In the genomic region with DNA sequence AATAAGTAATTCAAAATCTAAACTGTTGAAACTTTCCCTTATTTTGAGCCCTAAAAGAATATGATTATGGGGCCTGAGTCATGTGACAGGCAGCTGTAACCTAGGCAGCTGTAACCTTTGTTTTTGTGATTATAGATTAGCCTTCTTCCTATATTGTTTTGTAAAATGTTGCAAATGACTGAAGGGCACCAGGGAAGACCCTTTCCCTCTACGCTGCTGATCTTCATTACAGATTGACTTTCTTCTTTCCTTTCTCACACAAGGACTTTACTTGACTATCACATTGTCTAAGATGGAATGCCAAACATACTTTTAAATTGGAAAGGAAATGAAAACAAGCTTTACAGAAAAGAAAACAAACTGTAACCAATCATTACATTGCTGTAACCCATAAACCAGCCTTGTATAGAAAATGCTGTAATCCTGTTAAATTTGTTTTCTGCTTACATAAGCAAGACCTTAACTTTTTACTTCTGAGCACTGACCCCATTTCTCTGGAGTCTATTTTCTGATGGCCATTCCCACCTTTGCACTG, we compare ENCODE assay signal across 25 cellular contexts.
"Had no signal": no experiment of that assay in that cellular context is flagged by ENCODE, and none has a peak within 500 bp of the region (broad histone marks: within the 10 kb centered on the region; RNA-seq: fewer than 3 reads in every experiment).

No MANE protein-coding gene starts in this region.

- FAIRE-seq: pancreas had no signal

- H3K36me3 ChIP-seq: cardiac muscle cell, neutrophil, pancreas, right atrium auricular region, spleen, vagina had no signal

- H3K9me3 Mint-ChIP-seq: activated naive CD8-positive, alpha-beta T cell treated with anti-CD3 and anti-CD28 coated beads, Interleukin-2, amount 50 U/mL, for 24 hours had no signal

- ATAC-seq: activated naive CD8-positive, alpha-beta T cell treated with anti-CD3 and anti-CD28 coated beads, Interleukin-2, amount 50 U/mL, for 24 hours; body of pancreas; left ventricle myocardium superior; natural killer cell treated with Interleukin-12 subunit alpha and Interleukin-12 subunit beta and Interleukin-15 and Interleukin-18, amount 100 ng/mL, for 72 hours; pancreas; psoas muscle had no signal

- H3K4me1 Mint-ChIP-seq: activated naive CD8-positive, alpha-beta T cell treated with anti-CD3 and anti-CD28 coated beads, Interleukin-2, amount 50 U/mL, for 24 hours had no signal

- H3K9me3 ChIP-seq: body of pancreas, neutrophil, pancreas, psoas muscle, right atrium auricular region, spleen, testis, vagina had no signal

- H3K27ac Mint-ChIP-seq: activated CD4-positive, alpha-beta memory T cell treated with anti-CD3 and anti-CD28 coated beads for 36 hours; activated naive CD8-positive, alpha-beta T cell treated with anti-CD3 and anti-CD28 coated beads, Interleukin-2, amount 50 U/mL, for 24 hours; natural killer cell treated with Interleukin-12 subunit alpha and Interleukin-12 subunit beta and Interleukin-15 and Interleukin-18, amount 100 ng/mL, for 72 hours had no signal

- H3K4me3 ChIP-seq: body of pancreas, cardiac muscle cell, pancreas, psoas muscle, right atrium auricular region, spleen, testis, vagina had no signal

- H3K27ac ChIP-seq: body of pancreas, cardiac muscle cell, neutrophil, pancreas, psoas muscle, right atrium auricular region, spleen, testis, vagina had no signal

- H3K27me3 ChIP-seq: body of pancreas, neutrophil, right atrium auricular region, spleen, testis, vagina had no signal

- H3K36me3 Mint-ChIP-seq: activated CD4-positive, alpha-beta memory T cell treated with anti-CD3 and anti-CD28 coated beads for 36 hours; natural killer cell treated with Interleukin-12 subunit alpha and Interleukin-12 subunit beta and Interleukin-15 and Interleukin-18, amount 100 ng/mL, for 72 hours had no signal

- H3K27me3 Mint-ChIP-seq: activated CD4-positive, alpha-beta memory T cell treated with anti-CD3 and anti-CD28 coated beads for 36 hours; activated naive CD8-positive, alpha-beta T cell treated with anti-CD3 and anti-CD28 coated beads, Interleukin-2, amount 50 U/mL, for 24 hours; natural killer cell treated with Interleukin-12 subunit alpha and Interleukin-12 subunit beta and Interleukin-15 and Interleukin-18, amount 100 ng/mL, for 72 hours had no signal

- DNase-seq: activated CD4-positive, alpha-beta memory T cell treated with anti-CD3 and anti-CD28 coated beads for 36 hours; activated CD4-positive, alpha-beta T cell treated with anti-CD3 and anti-CD28 coated beads for 4 hours; activated CD4-positive, CD25-positive, alpha-beta regulatory T cell; activated gamma-delta T cell; activated naive CD4-positive, alpha-beta T cell treated with anti-CD3 and anti-CD28 coated beads, Interleukin-2, amount 50 U/mL, for 16 hours; activated naive CD8-positive, alpha-beta T cell treated with anti-CD3 and anti-CD28 coated beads, Interleukin-2, amount 50 U/mL, for 24 hours; anterior cingulate cortex; body of pancreas; cortex of kidney; effector CD8-positive, alpha-beta T cell; foreskin melanocyte; left ventricle myocardium superior; mammary epithelial cell; pancreas; psoas muscle; spleen; stimulated activated CD4-positive, alpha-beta T cell treated with anti-CD3 and anti-CD28 coated beads, Interleukin-4, amount 100 ng/mL, for 1 hour; stimulated activated naive CD4-positive, alpha-beta T cell; testis; trophoblast cell had no signal

- H3K4me1 ChIP-seq: body of pancreas, pancreas, psoas muscle, right atrium auricular region, spleen, testis, vagina had no signal

- H3K4me3 Mint-ChIP-seq: activated CD4-positive, alpha-beta memory T cell treated with anti-CD3 and anti-CD28 coated beads for 36 hours; activated naive CD8-positive, alpha-beta T cell treated with anti-CD3 and anti-CD28 coated beads, Interleukin-2, amount 50 U/mL, for 24 hours; natural killer cell treated with Interleukin-12 subunit alpha and Interleukin-12 subunit beta and Interleukin-15 and Interleukin-18, amount 100 ng/mL, for 72 hours had no signal
